In genomic region chr20:50615407-50615806, GRCh38 we compare ENCODE assay signal across 7 cellular contexts.
"Had no signal": no experiment of that assay in that cellular context is flagged by ENCODE, and none has a peak within 500 bp of the region (broad histone marks: within the 10 kb centered on the region; RNA-seq: fewer than 3 reads in every experiment).

No MANE protein-coding gene starts in this region.

- H3K4me2 ChIP-seq: GM23338 had no signal

- H3K27me3 Mint-ChIP-seq: IgD-negative memory B cell had no signal

- DNase-seq: H9, HCEC 1CT, KBM-7 had no signal

- ATAC-seq: GM23338, HepG2 had no signal

- H3K4me3 Mint-ChIP-seq: GM23338, H9, IgD-negative memory B cell had no signal

- H3K9me3 Mint-ChIP-seq: GM23338, H9, IgD-negative memory B cell had no signal

- H3K36me3 Mint-ChIP-seq: IgD-negative memory B cell had no signal

- H3K27ac ChIP-seq: HL-60 had no signal

- H3K4me3 ChIP-seq: GM23338 had no signal

- H2AFZ ChIP-seq: GM23338 had no signal

- H3K27ac Mint-ChIP-seq: GM23338 had no signal
